ENCODE assay signal across 3 cellular contexts in genomic region chr2:86345783-86346370, GRCh38. TPM values are rescaled to one million over a fixed set of nuclear protein-coding genes. Genes with fewer than 3 reads are reported as not detected.
"Had no signal": no experiment of that assay in that cellular context is flagged by ENCODE, and none has a peak within 500 bp of the region (broad histone marks: within the 10 kb centered on the region; RNA-seq: fewer than 3 reads in every experiment).

No MANE protein-coding gene starts in this region.

RNA-seq across cellular contexts. Expression of gene REEP1, which starts 8.5 kb away (rescaled TPM):
- total RNA-seq: HT-29, OCI-LY7, PC-3 had no signal
